ENCODE assay signal across 14 cellular contexts in the genomic region with DNA sequence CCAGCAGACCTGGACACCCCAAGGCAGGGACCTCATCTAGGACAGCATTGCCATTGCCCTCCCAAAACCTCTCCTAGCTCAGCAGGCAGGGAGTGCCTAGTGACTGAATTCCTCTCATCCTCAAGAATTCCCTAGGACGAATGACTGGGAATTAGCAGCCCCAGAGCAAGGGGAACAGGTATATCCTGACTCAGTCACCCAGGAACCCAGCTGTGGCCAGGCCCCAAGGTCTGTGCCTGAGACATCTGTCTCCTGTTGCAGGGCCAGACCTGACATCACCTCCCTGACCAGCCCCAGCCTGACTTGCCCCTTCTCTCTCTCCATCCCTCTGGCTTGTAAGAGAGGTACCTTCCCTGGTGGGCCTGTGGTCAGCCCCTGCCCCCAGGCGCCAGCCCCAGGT. TPM values are rescaled to one million over a fixed set of nuclear protein-coding genes. Genes with fewer than 3 reads are reported as not detected.
DNase-seq lines count a peak whose midpoint lies in the region; ATAC-seq and TF ChIP-seq lines count a peak whose summit lies in the region.
"Had no signal": no experiment of that assay in that cellular context is flagged by ENCODE, and none has a peak within 500 bp of the region (broad histone marks: within the 10 kb centered on the region; RNA-seq: fewer than 3 reads in every experiment).

No MANE protein-coding gene starts in this region.

- H3K27ac ChIP-seq in KOPT-K1 (ENCODE audit: low read depth, low read length, poor library complexity, severe bottlenecking) (peak overlapping the region; percentile 38), dorsolateral prefrontal cortex (peak overlapping the region in 55 of 59 donors; percentile 16 to 98 (median 87)), neural progenitor cell (no peak overlapping the region)

- no peaks in the 10 kb centered on the region for H3K79me2 ChIP-seq in neural progenitor cell (ENCODE audit: low read depth)

- peaks cover 28% of the 10 kb centered on the region for H4K20me1 ChIP-seq in neural progenitor cell (ENCODE audit: low read depth)

- H3K27ac Mint-ChIP-seq in activated CD4-positive, alpha-beta T cell treated with anti-CD3 and anti-CD28 coated beads, Interleukin-2, amount 10 ng/mL, durations not matched to agents 24 days and 14 days, result peak overlapping the region; percentile 32
- peak overlapping the region; percentile 87 for H3K27ac Mint-ChIP-seq in neural progenitor cell

- no peaks in the 10 kb centered on the region for H3K9me3 Mint-ChIP-seq in activated CD4-positive, alpha-beta T cell treated with anti-CD3 and anti-CD28 coated beads, Interleukin-2, amount 10 ng/mL, durations not matched to agents 24 days and 14 days
- no peaks in the 10 kb centered on the region for H3K9me3 Mint-ChIP-seq in neural progenitor cell
- H3K9me3 Mint-ChIP-seq: activated naive CD4-positive, alpha-beta T cell treated with anti-CD3 and anti-CD28 coated beads, Interleukin-2, amount 50 U/mL, for 24 hours had no signal

- H3K27me3 Mint-ChIP-seq in activated CD4-positive, alpha-beta T cell treated with anti-CD3 and anti-CD28 coated beads, Interleukin-2, amount 10 ng/mL, durations not matched to agents 24 days and 14 days, result no peaks in the 10 kb centered on the region
- peaks cover 2% of the 10 kb centered on the region for H3K27me3 Mint-ChIP-seq in neural progenitor cell (ENCODE audit: insufficient read depth, low read depth)
- H3K27me3 Mint-ChIP-seq: activated naive CD4-positive, alpha-beta T cell treated with anti-CD3 and anti-CD28 coated beads, Interleukin-2, amount 50 U/mL, for 24 hours had no signal

- DNase-seq in activated CD4-positive, alpha-beta T cell treated with anti-CD3 and anti-CD28 coated beads, Interleukin-2, amount 10 ng/mL, durations not matched to agents 24 days and 14 days, result no peak
- DNase-seq in activated CD4-positive, alpha-beta T cell treated with anti-CD3 and anti-CD28 coated beads for 4 hours, result no peak
- DNase-seq in dorsolateral prefrontal cortex (no peak), neural progenitor cell (ENCODE audit: low spot score) (no peak), germinal center (ENCODE audit: low spot score) (no peak), HAP-1 (ENCODE audit: low spot score in 2 of 2) (no peak)
- DNase-seq: 8988T; erythroblast; left colon; NK-92 treated with Interleukin-12 subunit alpha and Interleukin-12 subunit beta, amount 100 ng/mL, for 24 hours; SIG-M5 had no signal

- H3K9ac ChIP-seq in neural progenitor cell, result no peak overlapping the region

- no peak overlapping the region for H2AFZ ChIP-seq in neural progenitor cell (replicated peaks)

- H3K9me3 ChIP-seq in KOPT-K1 (ENCODE audit: insufficient read depth, low read length, poor library complexity, severe bottlenecking) (no peaks in the 10 kb centered on the region), neural progenitor cell (ENCODE audit: low read depth) (no peaks in the 10 kb centered on the region), HAP-1 (no peaks in the 10 kb centered on the region)

- H3K36me3 Mint-ChIP-seq in activated CD4-positive, alpha-beta T cell treated with anti-CD3 and anti-CD28 coated beads, Interleukin-2, amount 10 ng/mL, durations not matched to agents 24 days and 14 days (ENCODE audit: low read depth), result peaks cover 22% of the 10 kb centered on the region
- H3K36me3 Mint-ChIP-seq in neural progenitor cell, result peaks cover 1% of the 10 kb centered on the region

- H3K36me3 ChIP-seq in KOPT-K1 (ENCODE audit: insufficient read depth, low read length) (peaks cover 65% of the 10 kb centered on the region), neural progenitor cell (no peaks in the 10 kb centered on the region), HAP-1 (replicated peaks) (peaks cover 4% of the 10 kb centered on the region; the same call in 1 of the 2 replicates)

- peaks cover 39% of the 10 kb centered on the region for H3K4me1 Mint-ChIP-seq in activated CD4-positive, alpha-beta T cell treated with anti-CD3 and anti-CD28 coated beads, Interleukin-2, amount 10 ng/mL, durations not matched to agents 24 days and 14 days
- H3K4me1 Mint-ChIP-seq in neural progenitor cell, result peaks cover 22% of the 10 kb centered on the region

- H3K4me1 ChIP-seq in neural progenitor cell (no peaks in the 10 kb centered on the region), HAP-1 (no peaks in the 10 kb centered on the region; the same call in 1 of the 2 replicates)

- H3K4me2 ChIP-seq in neural progenitor cell, result no peak overlapping the region

- in situ Hi-C loops in HAP-1 (cut with MboI; ENCODE audit: low sequenced_read_pairs), result no loop called here

- no peak overlapping the region for H3K4me3 Mint-ChIP-seq in activated CD4-positive, alpha-beta T cell treated with anti-CD3 and anti-CD28 coated beads, Interleukin-2, amount 10 ng/mL, durations not matched to agents 24 days and 14 days
- no peak overlapping the region for H3K4me3 Mint-ChIP-seq in neural progenitor cell

- H3K4me3 ChIP-seq in dorsolateral prefrontal cortex (no peak overlapping the region), neural progenitor cell (no peak overlapping the region), HAP-1 (no peak overlapping the region)

- TF ChIP-seq CTCF in dorsolateral prefrontal cortex (IDR thresholded peaks at IDR 0.05 in 54 of 56, conservative IDR thresholded peaks at IDR 0.05 in 2 of 56; ENCODE audit: low read depth in 1 of 56, partially characterized antibody in 56 of 56) (no peak), neural progenitor cell (IDR thresholded peaks at IDR 0.05) (no peak)

- no peak for ATAC-seq in HG03571 (IDR thresholded peaks at IDR 0.05; ENCODE audit: unreplicated experiment)
- ATAC-seq: left colon had no signal

- H3K27me3 ChIP-seq in dorsolateral prefrontal cortex (no peaks in the 10 kb centered on the region), neural progenitor cell (no peaks in the 10 kb centered on the region), HAP-1 (ENCODE audit: low read depth) (no peaks in the 10 kb centered on the region)

- no peaks in the 10 kb centered on the region for H3F3A ChIP-seq in neural progenitor cell (ENCODE audit: low read depth)

- intact Hi-C loops in activated CD4-positive, alpha-beta T cell treated with anti-CD3 and anti-CD28 coated beads, Interleukin-2, amount 10 ng/mL, durations not matched to agents 24 days and 14 days (cut with micrococcal nuclease), result no loop called here
- intact Hi-C loops in dorsolateral prefrontal cortex (cut with DNase I), result no loop called here

RNA-seq across cellular contexts. Expression of a gene that starts 39.0 kb away (rescaled TPM):
- total RNA-seq in activated CD4-positive, alpha-beta T cell treated with anti-CD3 and anti-CD28 coated beads, Interleukin-2, amount 10 ng/mL, durations not matched to agents 24 days and 14 days, result 0.75 and 0.78 TPM in 2 replicates
- total RNA-seq in dorsolateral prefrontal cortex (10 to 100 TPM in 2 of 120 experiments, 1 to 10 TPM in 96, under 1 TPM in 22; 0.41 to 16.9 (median 1.5) TPM), neural progenitor cell (ENCODE audit: low replicate concordance) (0.02 and 0.25 TPM in 2 replicates)
